In genomic region chr12:47394070-47394469, GRCh38 we compare ENCODE assay signal across 13 cellular contexts.
A peak's percentile ranks its signal among the peaks of the same experiment; 100 is the strongest.
DNase-seq lines count a peak whose midpoint lies in the region; ATAC-seq and TF ChIP-seq lines count a peak whose summit lies in the region.
"Had no signal": no experiment of that assay in that cellular context is flagged by ENCODE, and none has a peak within 500 bp of the region (broad histone marks: within the 10 kb centered on the region; RNA-seq: fewer than 3 reads in every experiment).

No MANE protein-coding gene starts in this region.

- TF ChIP-seq CTCF in CD4-positive, alpha-beta T cell (IDR thresholded peaks at IDR 0.05) = no peak
- TF ChIP-seq CTCF in type B pancreatic cell (conservative IDR thresholded peaks at IDR 0.05) = no peak
- no peak for TF ChIP-seq CTCF in upper lobe of right lung (IDR thresholded peaks at IDR 0.05)

- intact Hi-C loops in CD4-positive, alpha-beta T cell (cut with DNase I, micrococcal nuclease) = loop anchor here in 1 of 2 experiments (5.0 kb wide), 1 partner anchor 37 kb away; no protein-coding TSS in a partner anchor
- intact Hi-C loops in upper lobe of right lung (cut with DNase I) = no loop called here

- no peak for DNase-seq in CD4-positive, alpha-beta T cell
- DNase-seq in HK-2 (ENCODE audit: unreplicated experiment) = peak; percentile 65
- peak; percentile 50 to 53 for DNase-seq in activated T-cell treated with anti-CD3 and anti-CD28 coated beads, Interleukin-2, amount 50 U/mL, for 72 hours
- DNase-seq in mesendoderm = peak; percentile 33
- DNase-seq in type B pancreatic cell (ENCODE audit: extremely low spot score, unreplicated experiment) = no peak
- no peak for DNase-seq in upper lobe of right lung
- no peak for DNase-seq in SKM-1 treated with dmso at 0.1 percent for 144 hours (lab: John Stamatoyannopoulos, UW; ENCODE audit: unreplicated experiment)
- DNase-seq: NCI-H1092, NCI-H526, SIG-M5, stomach had no signal

- peaks cover 10% of the 10 kb centered on the region for H3K9me3 ChIP-seq in CD4-positive, alpha-beta T cell (ENCODE audit: control insufficient read depth, low read length)
- no peaks in the 10 kb centered on the region for H3K9me3 ChIP-seq in upper lobe of right lung

- H3K79me1 ChIP-seq in mesendoderm (ENCODE audit: low read length) = no peaks in the 10 kb centered on the region

- H2BK120ac ChIP-seq in mesendoderm (ENCODE audit: low read depth, low read length) = no peak overlapping the region

- peaks cover 5% of the 10 kb centered on the region for H3K4me1 ChIP-seq in mesendoderm (ENCODE audit: control insufficient read depth, low read depth, low read length)
- peaks cover 13% of the 10 kb centered on the region for H3K4me1 ChIP-seq in upper lobe of right lung

- H2BK15ac ChIP-seq in mesendoderm (replicated peaks; ENCODE audit: low read depth) = no peak overlapping the region

- no peaks in the 10 kb centered on the region for H3K79me2 ChIP-seq in mesendoderm (ENCODE audit: control insufficient read depth, insufficient read depth, low read length)

- no peak overlapping the region for H3K18ac ChIP-seq in mesendoderm (ENCODE audit: low read length)

- H3K4ac ChIP-seq in mesendoderm (ENCODE audit: low read depth, low read length) = no peak overlapping the region

- no peak overlapping the region for H3K9ac ChIP-seq in mesendoderm (ENCODE audit: low read length)

- POLR2A ChIA-PET in CD4-positive, alpha-beta T cell (lab: Charles Lee) = no interaction called here

- no peak overlapping the region for H3K27ac ChIP-seq in CD4-positive, alpha-beta T cell (ENCODE audit: low read depth, low read length)
- H3K27ac ChIP-seq in mesendoderm (ENCODE audit: low read depth, low read length) (no peak overlapping the region), upper lobe of right lung (no peak overlapping the region)
- H3K27ac ChIP-seq: stomach had no signal

- H4K5ac ChIP-seq in mesendoderm (ENCODE audit: low read length) = no peak overlapping the region

- no peaks in the 10 kb centered on the region for H3K36me3 ChIP-seq in mesendoderm (ENCODE audit: control insufficient read depth, insufficient read depth, low read length)
- H3K36me3 ChIP-seq in upper lobe of right lung = no peaks in the 10 kb centered on the region
- H3K36me3 ChIP-seq: stomach had no signal

- H2BK5ac ChIP-seq in mesendoderm (ENCODE audit: low read length) = no peak overlapping the region

- H3K27me3 ChIP-seq in CD4-positive, alpha-beta T cell (ENCODE audit: control insufficient read depth, insufficient read depth, low read length) = no peaks in the 10 kb centered on the region
- H3K27me3 ChIP-seq in mesendoderm (ENCODE audit: insufficient read depth, low read length, poor library complexity) (no peaks in the 10 kb centered on the region), upper lobe of right lung (no peaks in the 10 kb centered on the region)
- H3K27me3 ChIP-seq: stomach had no signal

- peaks cover 3% of the 10 kb centered on the region for H3K9me3 Mint-ChIP-seq in CD4-positive, alpha-beta T cell
- peaks cover 2 to 4% of the 10 kb centered on the region in 2 donors for H3K9me3 Mint-ChIP-seq in activated T-cell treated with anti-CD3 and anti-CD28 coated beads, Interleukin-2, amount 50 U/mL, for 72 hours
- H3K9me3 Mint-ChIP-seq in type B pancreatic cell = peaks cover 5% of the 10 kb centered on the region

- H3K4me3 ChIP-seq in mesendoderm (ENCODE audit: low read length) (no peak overlapping the region), upper lobe of right lung (no peak overlapping the region)
- H3K4me3 ChIP-seq: stomach had no signal

- H3K27ac Mint-ChIP-seq in CD4-positive, alpha-beta T cell = peak overlapping the region; percentile 85
- peak overlapping the region; percentile 100 for H3K27ac Mint-ChIP-seq in activated T-cell treated with anti-CD3 and anti-CD28 coated beads, Interleukin-2, amount 50 U/mL, for 72 hours
- no peak overlapping the region for H3K27ac Mint-ChIP-seq in type B pancreatic cell

- H3K36me3 Mint-ChIP-seq in CD4-positive, alpha-beta T cell (ENCODE audit: low read depth) = peaks cover 16% of the 10 kb centered on the region
- H3K36me3 Mint-ChIP-seq in activated T-cell treated with anti-CD3 and anti-CD28 coated beads, Interleukin-2, amount 50 U/mL, for 72 hours (ENCODE audit: insufficient read depth in 2 of 2) = peaks cover 5 to 18% of the 10 kb centered on the region in 2 donors
- H3K36me3 Mint-ChIP-seq in type B pancreatic cell = no peaks in the 10 kb centered on the region
- H3K36me3 Mint-ChIP-seq: brain had no signal

- whole genome bisulfite sequencing in mesendoderm (ENCODE audit: extremely low coverage, insufficient coverage, low lambda C conversion rate) = no CpG with 5 or more reads among the region's 4 CpGs

- peak overlapping the region; percentile 56 for H3K56ac ChIP-seq in mesendoderm (ENCODE audit: low read length)

- H3K4me3 Mint-ChIP-seq in CD4-positive, alpha-beta T cell = no peak overlapping the region
- H3K4me3 Mint-ChIP-seq in activated T-cell treated with anti-CD3 and anti-CD28 coated beads, Interleukin-2, amount 50 U/mL, for 72 hours = peak overlapping the region; percentile 88 to 97
- no peak overlapping the region for H3K4me3 Mint-ChIP-seq in type B pancreatic cell
- H3K4me3 Mint-ChIP-seq: brain had no signal

- CTCF ChIA-PET in CD4-positive, alpha-beta T cell (lab: Charles Lee) = no interaction called here

- peaks cover 76% of the 10 kb centered on the region for H3K4me1 Mint-ChIP-seq in CD4-positive, alpha-beta T cell (ENCODE audit: low read depth)
- H3K4me1 Mint-ChIP-seq in activated T-cell treated with anti-CD3 and anti-CD28 coated beads, Interleukin-2, amount 50 U/mL, for 72 hours (ENCODE audit: low read depth) = peaks cover 100% of the 10 kb centered on the region
- H3K4me1 Mint-ChIP-seq in type B pancreatic cell (ENCODE audit: unreplicated experiment) = peaks cover 9% of the 10 kb centered on the region

- no peak overlapping the region for H3K23ac ChIP-seq in mesendoderm (ENCODE audit: low read length)

- no peak for ATAC-seq in CD4-positive, alpha-beta T cell (ENCODE audit: poor library complexity)
- peak; percentile 18 to 37 for ATAC-seq in activated T-cell treated with anti-CD3 and anti-CD28 coated beads, Interleukin-2, amount 50 U/mL, for 72 hours (replicated peaks in 1 of 2)
- no peak for ATAC-seq in upper lobe of right lung
- ATAC-seq in HG03025 (IDR thresholded peaks at IDR 0.05; ENCODE audit: low FRiP score, unreplicated experiment) = no peak

- H3K27me3 Mint-ChIP-seq in CD4-positive, alpha-beta T cell = no peaks in the 10 kb centered on the region
- no peaks in the 10 kb centered on the region for H3K27me3 Mint-ChIP-seq in activated T-cell treated with anti-CD3 and anti-CD28 coated beads, Interleukin-2, amount 50 U/mL, for 72 hours (ENCODE audit: low read depth)
- peaks cover 4% of the 10 kb centered on the region for H3K27me3 Mint-ChIP-seq in type B pancreatic cell

- H3K4me2 ChIP-seq in mesendoderm (ENCODE audit: low read length) = no peak overlapping the region

- H2AK5ac ChIP-seq in mesendoderm (ENCODE audit: low read length) = no peak overlapping the region

- no peak overlapping the region for H4K8ac ChIP-seq in mesendoderm (ENCODE audit: low read depth, low read length)

Comparison
In these comparisons a context has a peak if more than half of its experiments do, and no peak if none do; other contexts are left out.
1. ATAC-seq: peak in activated T-cell treated with anti-CD3 and anti-CD28 coated beads, Interleukin-2, amount 50 U/mL, for 72 hours (2 of 2); none in CD4-positive, alpha-beta T cell (single experiment), upper lobe of right lung (single experiment) and HG03025 (single experiment).
2. DNase-seq: peak in HK-2 (single experiment), activated T-cell treated with anti-CD3 and anti-CD28 coated beads, Interleukin-2, amount 50 U/mL, for 72 hours (2 of 2) and mesendoderm (single experiment); none in CD4-positive, alpha-beta T cell (0 of 10), type B pancreatic cell (single experiment), upper lobe of right lung (single experiment) and SKM-1 treated with dmso at 0.1 percent for 144 hours (single experiment).
3. H3K4me3 Mint-ChIP-seq: peak in activated T-cell treated with anti-CD3 and anti-CD28 coated beads, Interleukin-2, amount 50 U/mL, for 72 hours (2 of 2); none in CD4-positive, alpha-beta T cell (single experiment) and type B pancreatic cell (single experiment).